ENCODE assay signal across 8 cellular contexts in the genomic region with DNA sequence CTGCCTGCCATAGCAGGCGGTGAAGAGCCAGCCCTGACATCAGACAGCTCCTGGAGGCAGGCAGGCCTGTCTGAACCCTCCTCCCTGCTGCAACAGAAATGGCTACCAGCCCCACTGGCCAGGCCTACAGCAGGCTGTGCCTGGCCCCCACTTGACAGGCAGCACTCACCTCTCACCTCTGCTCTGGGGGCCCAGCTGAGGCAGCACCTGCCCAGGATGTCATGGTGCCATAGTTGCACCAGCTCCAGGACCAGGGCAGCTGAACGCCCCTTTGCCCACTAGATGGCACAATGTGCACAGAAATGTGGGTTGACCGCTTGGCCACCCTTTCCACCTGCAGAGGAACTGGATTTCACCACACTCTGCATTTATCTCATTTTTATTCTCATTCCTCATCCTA. TPM values are rescaled to one million over a fixed set of nuclear protein-coding genes. Genes with fewer than 3 reads are reported as not detected.
DNase-seq lines count a peak whose midpoint lies in the region; TF ChIP-seq lines count a peak whose summit lies in the region.

No MANE protein-coding gene starts in this region.

- H3K27me3 ChIP-seq in Peyer's patch (no peaks in the 10 kb centered on the region), suprapubic skin (no peaks in the 10 kb centered on the region)

- TF ChIP-seq EP300 in suprapubic skin (IDR thresholded peaks at IDR 0.05): no peak

- H3K36me3 ChIP-seq in Peyer's patch (no peaks in the 10 kb centered on the region), suprapubic skin (peaks cover 7% of the 10 kb centered on the region)

- peak; percentile 66 to 91 (median 84) for TF ChIP-seq CTCF in Peyer's patch (IDR thresholded peaks at IDR 0.05)
- peak; percentile 70 for TF ChIP-seq CTCF in fibroblast of mammary gland (conservative IDR thresholded peaks at IDR 0.05; ENCODE audit: control insufficient read depth, insufficient read depth, low read depth, low read length)
- TF ChIP-seq CTCF in suprapubic skin (IDR thresholded peaks at IDR 0.05): peak; percentile 60 to 62

- H3K4me1 ChIP-seq in Peyer's patch (peaks cover 0 to 14% (median 0%) of the 10 kb centered on the region in 4 donors), suprapubic skin (peaks cover 4% of the 10 kb centered on the region)

- H3K4me3 ChIP-seq in Peyer's patch (no peak overlapping the region), fibroblast of mammary gland (ENCODE audit: control insufficient read depth, low read depth, low read length) (no peak overlapping the region), suprapubic skin (no peak overlapping the region)

- peak; percentile 58 to 71 for DNase-seq in NCI-H2081 (lab: John Stamatoyannopoulos, UW)
- DNase-seq in NCI-H2081 treated with DMSO at 0.1 percent for 48 hours (lab: John Stamatoyannopoulos, UW): no peak
- DNase-seq in HuH-7 (ENCODE audit: low spot score): peak; percentile 61
- DNase-seq in Peyer's patch: peak; percentile 70 to 90 (median 82)
- DNase-seq in activated T-cell treated with anti-CD3 and anti-CD28 coated beads, Interleukin-2, amount 50 U/mL, for 48 hours: peak; percentile 81 to 83
- DNase-seq in fibroblast of mammary gland (ENCODE audit: low read depth): peak; percentile 69
- peak in 48 of 56 donors; percentile 4 to 81 (median 45) for DNase-seq in nucleus accumbens (lab: John Stamatoyannopoulos, UW)
- peak in 1 of 2 donors; percentile 80 for DNase-seq in suprapubic skin (ENCODE audit: low spot score in 2 of 2)

- 15% methylated on average over 2 of the region's 3 CpGs for WGBS in suprapubic skin

- no peak for TF ChIP-seq POLR2A in Peyer's patch (IDR thresholded peaks at IDR 0.05)
- no peak for TF ChIP-seq POLR2A in suprapubic skin (IDR thresholded peaks at IDR 0.05)

- H3K9me3 ChIP-seq in Peyer's patch (no peaks in the 10 kb centered on the region), suprapubic skin (no peaks in the 10 kb centered on the region)

- H3K27ac ChIP-seq in Peyer's patch: no peak overlapping the region
- H3K27ac ChIP-seq in suprapubic skin: no peak overlapping the region

RNA-seq across cellular contexts. Expression of a gene that starts 30.6 kb away (rescaled TPM):
- total RNA-seq in Peyer's patch (10 to 100 TPM; 35.5 to 51.1 (median 42.6) TPM), suprapubic skin (10 to 100 TPM; 25.1 to 49.8 (median 44.0) TPM)

RNA-seq across cellular contexts. Expression of a gene that starts 30.7 kb away (rescaled TPM):
- total RNA-seq in Peyer's patch (10 to 100 TPM; 56.9 to 92.1 (median 81.9) TPM), suprapubic skin (10 to 100 TPM; 71.5 to 89.0 (median 84.5) TPM)
